ENCODE assay signal across 13 cellular contexts in the genomic region with DNA sequence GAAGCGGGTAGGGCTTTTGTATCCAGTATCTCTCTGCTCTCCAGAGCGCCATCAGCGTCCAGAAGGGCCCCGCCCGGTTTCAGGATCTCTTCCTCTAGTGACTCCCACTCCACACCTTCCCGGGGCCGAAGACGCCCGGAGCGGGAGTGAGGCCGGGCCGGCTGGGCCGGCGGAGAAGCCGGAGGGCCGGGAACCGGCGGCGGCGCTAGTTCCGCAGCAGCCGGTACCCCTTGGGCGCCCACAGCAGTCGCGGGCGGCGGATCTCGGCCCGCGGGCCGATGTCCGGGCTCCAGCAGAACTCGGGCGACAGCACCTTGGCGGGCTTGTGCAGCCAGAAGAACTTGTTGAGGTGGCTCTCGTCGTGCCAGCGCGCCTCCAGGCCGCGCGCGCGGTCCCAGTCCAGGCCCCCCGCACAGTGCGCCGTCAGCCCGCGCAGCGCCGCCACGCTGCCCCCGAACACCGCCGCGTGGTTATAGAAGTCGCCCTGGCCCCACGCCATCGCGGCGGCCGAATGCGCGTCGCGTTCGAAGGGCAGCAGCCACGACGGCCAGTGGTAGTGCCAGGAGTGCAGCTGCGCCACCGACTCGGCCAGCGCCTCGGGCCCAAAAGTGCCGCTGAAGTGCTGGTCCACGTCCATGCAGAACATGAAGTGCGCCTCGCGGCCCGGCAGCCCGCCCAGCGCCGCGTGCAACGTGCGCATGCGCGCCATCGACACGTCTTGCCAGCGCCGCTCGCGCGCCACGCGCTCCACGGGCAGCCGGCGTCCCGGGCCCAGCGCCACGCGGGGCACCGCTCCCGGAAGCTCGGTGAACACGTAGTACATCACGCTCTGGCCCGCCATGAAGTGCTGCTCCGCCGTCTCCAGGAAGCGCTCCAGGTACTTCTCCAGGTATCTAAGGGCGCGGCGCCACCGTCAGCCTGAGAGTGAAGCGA. TPM values are rescaled to one million over a fixed set of nuclear protein-coding genes. Genes with fewer than 3 reads are reported as not detected.
DNase-seq lines count a peak whose midpoint lies in the region; ATAC-seq and TF ChIP-seq lines count a peak whose summit lies in the region.
"Had no signal": no experiment of that assay in that cellular context is flagged by ENCODE, and none has a peak within 500 bp of the region (broad histone marks: within the 10 kb centered on the region; RNA-seq: fewer than 3 reads in every experiment).

No MANE protein-coding gene starts in this region.

- H3K9me3 ChIP-seq in left ventricle myocardium inferior (replicated peaks): no peaks in the 10 kb centered on the region
- no peaks in the 10 kb centered on the region for H3K9me3 ChIP-seq in ovary
- no peaks in the 10 kb centered on the region for H3K9me3 ChIP-seq in A673 (ENCODE audit: low read depth, low read length, poor library complexity, severe bottlenecking)

- TF ChIP-seq POLR2A in ovary (IDR thresholded peaks at IDR 0.05): no peak

- no peaks in the 10 kb centered on the region for H3K36me3 ChIP-seq in left ventricle myocardium inferior
- no peaks in the 10 kb centered on the region for H3K36me3 ChIP-seq in ovary
- no peaks in the 10 kb centered on the region for H3K36me3 ChIP-seq in A673 (ENCODE audit: insufficient read depth, low read length, poor library complexity, severe bottlenecking)

- H3K4me3 Mint-ChIP-seq in stimulated activated naive CD8-positive, alpha-beta T cell treated with anti-CD3 and anti-CD28 coated beads, Interleukin-15, amount 100 ng/mL, for 72 hours: peak overlapping the region in 1 of 2 donors; percentile 31
- H3K4me3 Mint-ChIP-seq: brain had no signal

- 9 to 17% (median 13%) methylated on average over 89 to 118 of the region's 118 CpGs for WGBS in ovary, 3 donors

- CTCF ChIA-PET in A673 (lab: Charles Lee): no interaction called here

- H3K27ac ChIP-seq in left ventricle myocardium inferior (replicated peaks): no peak overlapping the region
- no peak overlapping the region for H3K27ac ChIP-seq in ovary
- H3K27ac ChIP-seq in A673 (ENCODE audit: low read depth, low read length, poor library complexity, severe bottlenecking): no peak overlapping the region

- peak overlapping the region; percentile 61 for H3K4me3 ChIP-seq in left ventricle myocardium inferior
- H3K4me3 ChIP-seq in ovary: peak overlapping the region; percentile 31
- no peak overlapping the region for H3K4me3 ChIP-seq in A673 (ENCODE audit: low read depth, low read length, poor library complexity, severe bottlenecking)

- no peak for TF ChIP-seq EP300 in ovary (IDR thresholded peaks at IDR 0.05)

- H3K27me3 Mint-ChIP-seq in stimulated activated naive CD8-positive, alpha-beta T cell treated with anti-CD3 and anti-CD28 coated beads, Interleukin-15, amount 100 ng/mL, for 72 hours: peaks cover 20% of the 10 kb centered on the region
- H3K27me3 Mint-ChIP-seq: brain had no signal

- no TSS peak for BruUV-seq in A673 (replicated peaks; lab: Mats Ljungman, UMichigan)

- DNase-seq in stimulated activated naive CD8-positive, alpha-beta T cell treated with anti-CD3 and anti-CD28 coated beads, Interleukin-15, amount 100 ng/mL, for 72 hours: no peak
- no peak for DNase-seq in stimulated activated naive CD8-positive, alpha-beta T cell treated with anti-CD3 and anti-CD28 coated beads, Interleukin-15, Interleukin-2, amounts not matched to agents 100 U/mL and 50 U/mL, for 24 hours
- DNase-seq in left ventricle myocardium inferior (no peak), ovary (peak; percentile 50 to 75 (median 66)), NCI-H187 treated with DMSO at 0.1 percent for 48 hours (lab: John Stamatoyannopoulos, UW) (no peak), A673 (ENCODE audit: low spot score) (no peak)
- DNase-seq: Kasumi-1, NCI-H69, T-helper 1 cell had no signal

- peak; percentile 50 for ATAC-seq in stimulated activated naive CD8-positive, alpha-beta T cell treated with anti-CD3 and anti-CD28 coated beads, Interleukin-15, amount 100 ng/mL, for 72 hours
- ATAC-seq in stimulated activated naive CD8-positive, alpha-beta T cell treated with anti-CD3 and anti-CD28 coated beads, Interleukin-15, Interleukin-2, amounts not matched to agents 100 U/mL and 50 U/mL, for 24 hours: no peak
- ATAC-seq in HG02759 (IDR thresholded peaks at IDR 0.05; ENCODE audit: unreplicated experiment) (no peak), HG03196 (IDR thresholded peaks at IDR 0.05; ENCODE audit: unreplicated experiment) (no peak)

- H3K27ac Mint-ChIP-seq in stimulated activated naive CD8-positive, alpha-beta T cell treated with anti-CD3 and anti-CD28 coated beads, Interleukin-15, amount 100 ng/mL, for 72 hours: no peak overlapping the region

- TF ChIP-seq CTCF in left ventricle myocardium inferior (IDR thresholded peaks at IDR 0.05; ENCODE audit: borderline replicate concordance) (no peak), ovary (IDR thresholded peaks at IDR 0.05) (no peak), A673 (conservative IDR thresholded peaks at IDR 0.05; ENCODE audit: low read depth, low read length) (no peak)

- peaks cover 13% of the 10 kb centered on the region for H3K4me1 ChIP-seq in left ventricle myocardium inferior
- H3K4me1 ChIP-seq in ovary (ENCODE audit: insufficient read depth): peaks cover 8% of the 10 kb centered on the region
- H3K4me1 ChIP-seq in A673 (ENCODE audit: insufficient read depth, low read length, poor library complexity, severe bottlenecking): no peaks in the 10 kb centered on the region

- peaks cover 4 to 12% of the 10 kb centered on the region in 2 donors for H3K9me3 Mint-ChIP-seq in stimulated activated naive CD8-positive, alpha-beta T cell treated with anti-CD3 and anti-CD28 coated beads, Interleukin-15, amount 100 ng/mL, for 72 hours
- H3K9me3 Mint-ChIP-seq: brain had no signal

- H3K27me3 ChIP-seq in left ventricle myocardium inferior (ENCODE audit: low read depth) (peaks cover 13% of the 10 kb centered on the region), ovary (no peaks in the 10 kb centered on the region), A673 (replicated peaks; ENCODE audit: insufficient read depth, low read depth, low read length, poor library complexity) (no peaks in the 10 kb centered on the region)

- POLR2A ChIA-PET in A673 (lab: Charles Lee; ENCODE audit: low non-redundant PET): no interaction called here

- peaks cover 17% of the 10 kb centered on the region for H3K4me1 Mint-ChIP-seq in stimulated activated naive CD8-positive, alpha-beta T cell treated with anti-CD3 and anti-CD28 coated beads, Interleukin-15, amount 100 ng/mL, for 72 hours

- intact Hi-C loops in left ventricle myocardium inferior (cut with micrococcal nuclease) (no loop called here), ovary (cut with DNase I) (no loop called here), A673 (cut with micrococcal nuclease; ENCODE audit: unreplicated experiment) (no loop called here)

RNA-seq across cellular contexts. Expression of a gene that starts 14.1 kb away (rescaled TPM):
- total RNA-seq in left ventricle myocardium inferior (not detected), ovary (not detected), A673 (2021) (0.39 TPM in 1 of 2 replicates, not detected in the other)
- not detected for polyA plus RNA-seq in ovary
- polyA plus RNA-seq: BJ had no signal

RNA-seq across cellular contexts. Expression of a gene that starts 50.5 kb away (rescaled TPM):
- total RNA-seq in left ventricle myocardium inferior: 32.4 TPM
- 10 to 100 TPM in 6 of 7 donors, 1 to 10 TPM in 1; 8.2 to 52.6 (median 33.6) TPM for total RNA-seq in ovary
- 10 to 100 TPM; 13.9 to 23.0 TPM for polyA plus RNA-seq in ovary
- 40.1 and 55.7 TPM in 2 replicates for total RNA-seq in A673 (2021)

Comparison
In these comparisons a context has a peak if more than half of its experiments do, and no peak if none do; other contexts are left out.
1. DNase-seq: peak in ovary (5 of 5); none in stimulated activated naive CD8-positive, alpha-beta T cell treated with anti-CD3 and anti-CD28 coated beads, Interleukin-15, amount 100 ng/mL, for 72 hours (0 of 2), stimulated activated naive CD8-positive, alpha-beta T cell treated with anti-CD3 and anti-CD28 coated beads, Interleukin-15, Interleukin-2, amounts not matched to agents 100 U/mL and 50 U/mL, for 24 hours (single experiment), left ventricle myocardium inferior (single experiment), NCI-H187 treated with DMSO at 0.1 percent for 48 hours (single experiment) and A673 (single experiment).